ENCODE assay signal across 11 cellular contexts in genomic region chr2:175575346-175576258, GRCh38.
DNase-seq lines count a peak whose midpoint lies in the region; ATAC-seq, FAIRE-seq and TF ChIP-seq lines count a peak whose summit lies in the region.
"Had no signal": no experiment of that assay in that cellular context is flagged by ENCODE, and none has a peak within 500 bp of the region (broad histone marks: within the 10 kb centered on the region; RNA-seq: fewer than 3 reads in every experiment).

No MANE protein-coding gene starts in this region.

- no peak overlapping the region for H2BK12ac ChIP-seq in H1 (ENCODE audit: low read depth, low read length)

- TF ChIP-seq POLR2A in H1 (IDR thresholded peaks at IDR 0.05; ENCODE audit: control extremely low read depth in 1 of 2, low read depth in 2 of 2, low read length in 2 of 2) (no peak), Peyer's patch (IDR thresholded peaks at IDR 0.05) (no peak)

- peak overlapping the region; percentile 77 for H2AFZ ChIP-seq in H1 (ENCODE audit: low read length)

- H4K20me1 ChIP-seq in H1 (replicated peaks in 1 of 2; ENCODE audit: control insufficient read depth in 1 of 2, insufficient read depth in 2 of 2, low read length in 2 of 2) = no peaks in the 10 kb centered on the region

- no peak overlapping the region for H3K4me2 ChIP-seq in H1 (ENCODE audit: insufficient read depth in 1 of 2, low read depth in 2 of 2, low read length in 2 of 2)

- H3K27me3 ChIP-seq in H1 (replicated peaks in 1 of 4; ENCODE audit: control insufficient read depth in 3 of 4, extremely low read depth in 1 of 4, insufficient read depth in 3 of 4, low read length in 3 of 4) (no peaks in the 10 kb centered on the region), Peyer's patch (no peaks in the 10 kb centered on the region)

- H4K8ac ChIP-seq in H1 (ENCODE audit: extremely low read depth, insufficient read depth, low read length) = no peak overlapping the region

- H2AK5ac ChIP-seq in H1 (ENCODE audit: low read depth, low read length) = no peak overlapping the region

- H3K79me1 ChIP-seq in H1 (ENCODE audit: low read depth, low read length) = no peaks in the 10 kb centered on the region

- no peaks in the 10 kb centered on the region for H3K79me2 ChIP-seq in H1 (ENCODE audit: control insufficient read depth in 1 of 2, insufficient read depth in 2 of 2, low read length in 2 of 2)

- H3K27ac ChIP-seq in H1 (ENCODE audit: low read depth, low read length) (no peak overlapping the region), Peyer's patch (no peak overlapping the region)

- no peaks in the 10 kb centered on the region; the same call in 1 of the 2 replicates for H3K23me2 ChIP-seq in H1 (ENCODE audit: low read depth, low read length)

- H3K4me1 ChIP-seq in H1 (replicated peaks in 1 of 4; ENCODE audit: control insufficient read depth in 3 of 4, insufficient read depth in 4 of 4, low read length in 3 of 4) (no peaks in the 10 kb centered on the region), Peyer's patch (no peaks in the 10 kb centered on the region)

- TF ChIP-seq RAD21 in H1 (IDR thresholded peaks at IDR 0.05 in 1 of 2, conservative IDR thresholded peaks at IDR 0.05 in 1 of 2; ENCODE audit: low read depth in 2 of 2, low read length in 2 of 2) = no peak

- no peak overlapping the region for H3K4ac ChIP-seq in H1 (replicated peaks; ENCODE audit: insufficient read length, low read depth, low read length)

- no peak overlapping the region for H4K5ac ChIP-seq in H1 (ENCODE audit: insufficient read length, low read depth, low read length)

- no peak overlapping the region for H3K23ac ChIP-seq in H1 (ENCODE audit: insufficient read length)

- ATAC-seq in GM18502 (IDR thresholded peaks at IDR 0.05; ENCODE audit: poor library complexity, unreplicated experiment) (peak; percentile 99), GM19468 (IDR thresholded peaks at IDR 0.05; ENCODE audit: extremely low read depth, unreplicated experiment) (peak; percentile 89), HG03135 (IDR thresholded peaks at IDR 0.05; ENCODE audit: unreplicated experiment) (peak; percentile 99), sciatic nerve (no peak)

- FAIRE-seq in H1 (lab: Jason Lieb, UNC) = no peak
- FAIRE-seq: endothelial cell of umbilical vein had no signal

- WGBS in H1 (ENCODE audit: extremely low coverage in 1 of 2, insufficient coverage in 1 of 2, insufficient read length in 1 of 2, insufficient replicate concordance in 2 of 2, low coverage in 1 of 2, low lambda C conversion rate in 2 of 2, missing lambda C conversion rate in 1 of 2), 2 experiments = 92 to 93% methylated on average over 1 to 12 of the region's 12 CpGs

- intact Hi-C loops in sciatic nerve (cut with DNase I) = no loop called here

- no peak for TF ChIP-seq CTCF in H1 (IDR thresholded peaks at IDR 0.05; ENCODE audit: control extremely low read depth in 1 of 3, insufficient read depth in 1 of 3, low read depth in 1 of 3, low read length in 3 of 3)
- TF ChIP-seq CTCF in Peyer's patch (IDR thresholded peaks at IDR 0.05) = no peak

- H3K9ac ChIP-seq in H1 (replicated peaks in 1 of 4; ENCODE audit: extremely low read depth in 1 of 4, low read depth in 3 of 4, low read length in 3 of 4) = no peak overlapping the region

- POLR2A ChIA-PET in H1 (lab: Charles Lee; ENCODE audit: partially characterized antibody) = interaction anchor here (0.6 kb wide), 1 partner anchor 12 kb away, joined by 3 read pairs; no protein-coding TSS in a partner anchor

- H3K56ac ChIP-seq in H1 (replicated peaks; ENCODE audit: insufficient read length, low read depth, low read length) = no peak overlapping the region

- no peak overlapping the region for H3K18ac ChIP-seq in H1 (ENCODE audit: extremely low read depth, low read length)

- H3K14ac ChIP-seq in H1 (ENCODE audit: insufficient read length) = no peak overlapping the region

- no peak overlapping the region for H2BK5ac ChIP-seq in H1 (ENCODE audit: low read depth, low read length)

- H3K36me3 ChIP-seq in H1 (ENCODE audit: control insufficient read depth in 2 of 4, insufficient read depth in 4 of 4, low read length in 3 of 4) (no peaks in the 10 kb centered on the region), Peyer's patch (no peaks in the 10 kb centered on the region)

- CTCF ChIA-PET in H1 (lab: Charles Lee; ENCODE audit: partially characterized antibody) = interaction anchor here (0.6 to 1.1 kb wide), 5 partner anchors 9 to 246 kb away, joined by 3 to 4 read pairs (median 3); no protein-coding TSS in a partner anchor

- no peak overlapping the region for H2BK20ac ChIP-seq in H1 (ENCODE audit: low read length)

- H2BK120ac ChIP-seq in H1 (replicated peaks; ENCODE audit: low read depth, low read length) = no peak overlapping the region

- TF ChIP-seq EP300 in H1 (IDR thresholded peaks at IDR 0.05; ENCODE audit: borderline replicate concordance in 1 of 2, low read depth in 2 of 2, low read length in 2 of 2) = no peak

- DNase-seq in H1 (ENCODE audit: low read depth in 1 of 2, low spot score in 2 of 2) (no peak), sciatic nerve (ENCODE audit: low spot score) (no peak), Peyer's patch (no peak), foreskin melanocyte (no peak)
- DNase-seq in activated CD4-positive, alpha-beta T cell treated with anti-CD3 and anti-CD28 coated beads for 1 hour = no peak
- DNase-seq: activated T-cell treated with anti-CD3 and anti-CD28 coated beads for 4 hours, NCI-H774 had no signal

- H4K91ac ChIP-seq in H1 (replicated peaks; ENCODE audit: insufficient read length, low read length) = no peak overlapping the region

- H2BK15ac ChIP-seq in H1 (ENCODE audit: low read length) = no peak overlapping the region

- H3K4me3 ChIP-seq in H1 (ENCODE audit: extremely low read depth in 1 of 4, insufficient read depth in 2 of 4, low read depth in 3 of 4, low read length in 4 of 4) (no peak overlapping the region), Peyer's patch (no peak overlapping the region)

- H3K9me3 ChIP-seq in H1 (ENCODE audit: insufficient read depth in 2 of 2, low read depth in 1 of 2, low read length in 1 of 2) = no peaks in the 10 kb centered on the region
- H3K9me3 ChIP-seq in Peyer's patch = no peaks in the 10 kb centered on the region

TF ChIP-seq in H1, 55 proteins besides CTCF, POLR2A, EP300 and RAD21:
- no peak for TF ChIP-seq HDAC6 (IDR thresholded peaks at IDR 0.05; ENCODE audit: low read depth, low read length)
- TF ChIP-seq SP2 (IDR thresholded peaks at IDR 0.05; ENCODE audit: low read length) = no peak
- no peak for TF ChIP-seq CHD2 (IDR thresholded peaks at IDR 0.05; ENCODE audit: low read length)
- TF ChIP-seq CREB1 (IDR thresholded peaks at IDR 0.05) = no peak
- no peak for TF ChIP-seq JUND (IDR thresholded peaks at IDR 0.05; ENCODE audit: low read length)
- no peak for TF ChIP-seq MAFK (IDR thresholded peaks at IDR 0.05; ENCODE audit: low read depth, low read length)
- TF ChIP-seq SRF (IDR thresholded peaks at IDR 0.05; ENCODE audit: low read depth, low read length) = no peak
- TF ChIP-seq SP4 (IDR thresholded peaks at IDR 0.05; ENCODE audit: low read length) = no peak
